In the genomic region with DNA sequence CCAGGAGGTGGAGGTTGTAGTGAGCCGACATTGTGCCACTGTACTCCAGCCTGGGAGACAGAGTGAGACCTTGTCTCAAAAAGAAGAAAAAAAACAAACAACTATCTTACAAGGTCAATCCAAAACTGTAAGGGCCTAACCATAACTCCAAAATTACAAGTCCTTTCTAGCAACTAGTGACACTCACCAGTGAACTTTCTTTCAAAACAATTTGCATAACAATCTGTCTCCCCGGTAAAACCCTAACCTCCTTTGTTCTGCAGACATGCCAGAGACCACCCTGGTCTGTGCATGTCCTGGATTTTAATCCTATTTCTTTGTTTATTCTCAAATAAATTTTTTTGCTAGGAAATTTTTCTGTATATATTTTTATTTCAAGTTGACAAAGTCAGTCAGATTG, we compare ENCODE assay signal across 1 cellular context.
TF ChIP-seq lines count a peak whose summit lies in the region.

No MANE protein-coding gene starts in this region.

TF ChIP-seq in GM23338, 12 proteins besides CTCF, POLR2A, EP300 and RAD21 (continued from another document):
- TF ChIP-seq, protein P1, sequence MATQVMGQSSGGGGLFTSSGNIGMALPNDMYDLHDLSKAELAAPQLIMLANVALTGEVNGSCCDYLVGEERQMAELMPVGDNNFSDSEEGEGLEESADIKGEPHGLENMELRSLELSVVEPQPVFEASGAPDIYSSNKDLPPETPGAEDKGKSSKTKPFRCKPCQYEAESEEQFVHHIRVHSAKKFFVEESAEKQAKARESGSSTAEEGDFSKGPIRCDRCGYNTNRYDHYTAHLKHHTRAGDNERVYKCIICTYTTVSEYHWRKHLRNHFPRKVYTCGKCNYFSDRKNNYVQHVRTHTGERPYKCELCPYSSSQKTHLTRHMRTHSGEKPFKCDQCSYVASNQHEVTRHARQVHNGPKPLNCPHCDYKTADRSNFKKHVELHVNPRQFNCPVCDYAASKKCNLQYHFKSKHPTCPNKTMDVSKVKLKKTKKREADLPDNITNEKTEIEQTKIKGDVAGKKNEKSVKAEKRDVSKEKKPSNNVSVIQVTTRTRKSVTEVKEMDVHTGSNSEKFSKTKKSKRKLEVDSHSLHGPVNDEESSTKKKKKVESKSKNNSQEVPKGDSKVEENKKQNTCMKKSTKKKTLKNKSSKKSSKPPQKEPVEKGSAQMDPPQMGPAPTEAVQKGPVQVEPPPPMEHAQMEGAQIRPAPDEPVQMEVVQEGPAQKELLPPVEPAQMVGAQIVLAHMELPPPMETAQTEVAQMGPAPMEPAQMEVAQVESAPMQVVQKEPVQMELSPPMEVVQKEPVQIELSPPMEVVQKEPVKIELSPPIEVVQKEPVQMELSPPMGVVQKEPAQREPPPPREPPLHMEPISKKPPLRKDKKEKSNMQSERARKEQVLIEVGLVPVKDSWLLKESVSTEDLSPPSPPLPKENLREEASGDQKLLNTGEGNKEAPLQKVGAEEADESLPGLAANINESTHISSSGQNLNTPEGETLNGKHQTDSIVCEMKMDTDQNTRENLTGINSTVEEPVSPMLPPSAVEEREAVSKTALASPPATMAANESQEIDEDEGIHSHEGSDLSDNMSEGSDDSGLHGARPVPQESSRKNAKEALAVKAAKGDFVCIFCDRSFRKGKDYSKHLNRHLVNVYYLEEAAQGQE (IDR thresholded peaks at IDR 0.05; ENCODE audit: unreplicated experiment): no peak
- TF ChIP-seq EZH2 (IDR thresholded peaks at IDR 0.05; ENCODE audit: low read depth, unreplicated experiment) (no peak), STAT1 (IDR thresholded peaks at IDR 0.05; ENCODE audit: unreplicated experiment) (no peak)
- TF ChIP-seq, protein P2, sequence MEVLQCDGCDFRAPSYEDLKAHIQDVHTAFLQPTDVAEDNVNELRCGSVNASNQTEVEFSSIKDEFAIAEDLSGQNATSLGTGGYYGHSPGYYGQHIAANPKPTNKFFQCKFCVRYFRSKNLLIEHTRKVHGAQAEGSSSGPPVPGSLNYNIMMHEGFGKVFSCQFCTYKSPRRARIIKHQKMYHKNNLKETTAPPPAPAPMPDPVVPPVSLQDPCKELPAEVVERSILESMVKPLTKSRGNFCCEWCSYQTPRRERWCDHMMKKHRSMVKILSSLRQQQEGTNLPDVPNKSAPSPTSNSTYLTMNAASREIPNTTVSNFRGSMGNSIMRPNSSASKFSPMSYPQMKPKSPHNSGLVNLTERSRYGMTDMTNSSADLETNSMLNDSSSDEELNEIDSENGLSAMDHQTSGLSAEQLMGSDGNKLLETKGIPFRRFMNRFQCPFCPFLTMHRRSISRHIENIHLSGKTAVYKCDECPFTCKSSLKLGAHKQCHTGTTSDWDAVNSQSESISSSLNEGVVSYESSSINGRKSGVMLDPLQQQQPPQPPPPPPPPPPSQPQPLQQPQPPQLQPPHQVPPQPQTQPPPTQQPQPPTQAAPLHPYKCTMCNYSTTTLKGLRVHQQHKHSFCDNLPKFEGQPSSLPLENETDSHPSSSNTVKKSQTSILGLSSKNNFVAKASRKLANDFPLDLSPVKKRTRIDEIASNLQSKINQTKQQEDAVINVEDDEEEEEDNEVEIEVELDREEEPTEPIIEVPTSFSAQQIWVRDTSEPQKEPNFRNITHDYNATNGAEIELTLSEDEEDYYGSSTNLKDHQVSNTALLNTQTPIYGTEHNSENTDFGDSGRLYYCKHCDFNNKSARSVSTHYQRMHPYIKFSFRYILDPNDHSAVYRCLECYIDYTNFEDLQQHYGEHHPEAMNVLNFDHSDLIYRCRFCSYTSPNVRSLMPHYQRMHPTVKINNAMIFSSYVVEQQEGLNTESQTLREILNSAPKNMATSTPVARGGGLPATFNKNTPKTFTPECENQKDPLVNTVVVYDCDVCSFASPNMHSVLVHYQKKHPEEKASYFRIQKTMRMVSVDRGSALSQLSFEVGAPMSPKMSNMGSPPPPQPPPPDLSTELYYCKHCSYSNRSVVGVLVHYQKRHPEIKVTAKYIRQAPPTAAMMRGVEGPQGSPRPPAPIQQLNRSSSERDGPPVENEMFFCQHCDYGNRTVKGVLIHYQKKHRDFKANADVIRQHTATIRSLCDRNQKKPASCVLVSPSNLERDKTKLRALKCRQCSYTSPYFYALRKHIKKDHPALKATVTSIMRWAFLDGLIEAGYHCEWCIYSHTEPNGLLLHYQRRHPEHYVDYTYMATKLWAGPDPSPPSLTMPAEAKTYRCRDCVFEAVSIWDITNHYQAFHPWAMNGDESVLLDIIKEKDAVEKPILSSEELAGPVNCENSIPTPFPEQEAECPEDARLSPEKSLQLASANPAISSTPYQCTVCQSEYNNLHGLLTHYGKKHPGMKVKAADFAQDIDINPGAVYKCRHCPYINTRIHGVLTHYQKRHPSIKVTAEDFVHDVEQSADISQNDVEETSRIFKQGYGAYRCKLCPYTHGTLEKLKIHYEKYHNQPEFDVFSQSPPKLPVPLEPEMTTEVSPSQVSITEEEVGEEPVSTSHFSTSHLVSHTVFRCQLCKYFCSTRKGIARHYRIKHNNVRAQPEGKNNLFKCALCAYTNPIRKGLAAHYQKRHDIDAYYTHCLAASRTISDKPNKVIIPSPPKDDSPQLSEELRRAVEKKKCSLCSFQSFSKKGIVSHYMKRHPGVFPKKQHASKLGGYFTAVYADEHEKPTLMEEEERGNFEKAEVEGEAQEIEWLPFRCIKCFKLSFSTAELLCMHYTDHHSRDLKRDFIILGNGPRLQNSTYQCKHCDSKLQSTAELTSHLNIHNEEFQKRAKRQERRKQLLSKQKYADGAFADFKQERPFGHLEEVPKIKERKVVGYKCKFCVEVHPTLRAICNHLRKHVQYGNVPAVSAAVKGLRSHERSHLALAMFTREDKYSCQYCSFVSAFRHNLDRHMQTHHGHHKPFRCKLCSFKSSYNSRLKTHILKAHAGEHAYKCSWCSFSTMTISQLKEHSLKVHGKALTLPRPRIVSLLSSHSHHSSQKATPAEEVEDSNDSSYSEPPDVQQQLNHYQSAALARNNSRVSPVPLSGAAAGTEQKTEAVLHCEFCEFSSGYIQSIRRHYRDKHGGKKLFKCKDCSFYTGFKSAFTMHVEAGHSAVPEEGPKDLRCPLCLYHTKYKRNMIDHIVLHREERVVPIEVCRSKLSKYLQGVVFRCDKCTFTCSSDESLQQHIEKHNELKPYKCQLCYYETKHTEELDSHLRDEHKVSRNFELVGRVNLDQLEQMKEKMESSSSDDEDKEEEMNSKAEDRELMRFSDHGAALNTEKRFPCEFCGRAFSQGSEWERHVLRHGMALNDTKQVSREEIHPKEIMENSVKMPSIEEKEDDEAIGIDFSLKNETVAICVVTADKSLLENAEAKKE (CRISPR knock-in tag; IDR thresholded peaks at IDR 0.05): no peak
